Comparison of ENCODE assay signal across 1 cellular context in the genomic region with DNA sequence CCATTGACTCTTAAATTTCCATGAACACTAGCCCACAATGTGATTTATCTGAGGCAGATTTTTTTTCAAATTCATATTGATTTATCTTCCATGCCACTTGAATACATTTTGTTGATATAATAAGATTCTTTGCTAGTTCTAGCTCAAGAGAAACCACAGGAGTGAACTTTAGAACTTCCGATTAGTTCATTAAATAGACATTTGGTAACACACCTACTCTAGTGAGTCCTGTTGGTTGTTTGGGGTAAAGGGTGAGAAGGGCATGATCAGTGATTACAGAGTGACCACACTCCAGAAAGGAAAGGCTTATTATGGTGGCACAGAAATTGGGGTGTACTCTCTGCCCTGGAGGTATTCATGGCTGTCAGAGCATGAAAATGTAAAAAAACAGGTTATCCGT.
TF ChIP-seq lines count a peak whose summit lies in the region.

No MANE protein-coding gene starts in this region.

TF ChIP-seq in liver, 16 proteins besides CTCF, POLR2A, EP300 and RAD21 (continued from another document):
- peak; percentile 31 for TF ChIP-seq ZBTB33 (IDR thresholded peaks at IDR 0.05)
- no peak for TF ChIP-seq TAF1 (conservative IDR thresholded peaks at IDR 0.05)
- TF ChIP-seq SP1 (IDR thresholded peaks at IDR 0.05): peak; percentile 63
- no peak for TF ChIP-seq EGR1 (IDR thresholded peaks at IDR 0.05; ENCODE audit: low read depth in 2 of 2)
